ENCODE assay signal across 1 cellular context in genomic region chr9:113379829-113380210, GRCh38.
TF ChIP-seq lines count a peak whose summit lies in the region.

No MANE protein-coding gene starts in this region.

TF ChIP-seq in HepG2, 621 proteins besides CTCF, POLR2A, EP300 and RAD21 (continued from another document):
- TF ChIP-seq DRAP1 (CRISPR knock-in tag; IDR thresholded peaks at IDR 0.05) = peak; percentile 71
- TF ChIP-seq MAX (IDR thresholded peaks at IDR 0.05) = peak; percentile 27; the same call in 1 of the 2 replicates
- peak; percentile 38; the same call in 1 of the 2 replicates for TF ChIP-seq SAP130 (CRISPR knock-in tag; IDR thresholded peaks at IDR 0.05; ENCODE audit: low read depth)
